In genomic region chr1:23394176-23394575, GRCh38 we compare ENCODE assay signal across 13 cellular contexts. TPM values are rescaled to one million over a fixed set of nuclear protein-coding genes. Genes with fewer than 3 reads are reported as not detected.
DNase-seq lines count a peak whose midpoint lies in the region; ATAC-seq and TF ChIP-seq lines count a peak whose summit lies in the region.
"Had no signal": no experiment of that assay in that cellular context is flagged by ENCODE, and none has a peak within 500 bp of the region (broad histone marks: within the 10 kb centered on the region; RNA-seq: fewer than 3 reads in every experiment).

No MANE protein-coding gene starts in this region.

- no peak for TF ChIP-seq EP300 in ovary (IDR thresholded peaks at IDR 0.05)

- no peak for TF ChIP-seq POLR2A in ovary (IDR thresholded peaks at IDR 0.05)

- no peaks in the 10 kb centered on the region for H3K36me3 ChIP-seq in RWPE2 (ENCODE audit: low read depth)
- no peaks in the 10 kb centered on the region for H3K36me3 ChIP-seq in ovary

- H3K27me3 ChIP-seq in RWPE2 (ENCODE audit: insufficient read depth, poor library complexity, severe bottlenecking) (no peaks in the 10 kb centered on the region), ovary (no peaks in the 10 kb centered on the region)

- TF ChIP-seq CTCF in RWPE2 (IDR thresholded peaks at IDR 0.05; ENCODE audit: poor library complexity, severe bottlenecking) (no peak), ovary (IDR thresholded peaks at IDR 0.05) (no peak)

- H3K9me3 ChIP-seq in RWPE2 (ENCODE audit: severe bottlenecking) (no peaks in the 10 kb centered on the region), ovary (no peaks in the 10 kb centered on the region)

- DNase-seq in AG08396 (ENCODE audit: low spot score) (peak; percentile 59), RWPE2 (ENCODE audit: low spot score) (no peak), fibroblast of peridontal ligament (ENCODE audit: extremely low read depth) (peak; percentile 37), ovary (peak in 2 of 5 donors; percentile 46 to 64), amygdala (lab: John Stamatoyannopoulos, UW) (no peak), caudate nucleus (lab: John Stamatoyannopoulos, UW) (no peak), HuH-7.5 (ENCODE audit: low spot score) (no peak)
- DNase-seq: activated CD4-positive, alpha-beta memory T cell treated with anti-CD3 and anti-CD28 coated beads for 36 hours; CD4-positive, CD25-positive, alpha-beta regulatory T cell; immature natural killer cell; NCI-H2107; stimulated activated naive B cell treated with anti-CD40 and anti-IgM and Interleukin-4, amounts not matched to agents 10 μg/mL and 1 μg/mL and 100 μg/mL, for 72 hours had no signal

- H3K4me3 ChIP-seq in RWPE2 (ENCODE audit: severe bottlenecking) (no peak overlapping the region), ovary (no peak overlapping the region)

- intact Hi-C loops in ovary (cut with DNase I) = no loop called here

- 12 to 21% (median 18%) methylated on average over 4 of the region's 4 CpGs for WGBS in ovary, 3 donors

- H3K27ac ChIP-seq in RWPE2 (ENCODE audit: poor library complexity, severe bottlenecking) = peak overlapping the region; percentile 3
- H3K27ac ChIP-seq in ovary = peak overlapping the region; percentile 35 to 95
- H3K27ac ChIP-seq in caudate nucleus (ENCODE audit: low read depth, low read length) = no peak overlapping the region

- H3K4me1 ChIP-seq in RWPE2 (ENCODE audit: insufficient read depth, poor library complexity, severe bottlenecking) (peaks cover 12% of the 10 kb centered on the region), ovary (ENCODE audit: insufficient read depth) (peaks cover 19% of the 10 kb centered on the region)

- ATAC-seq in RWPE2 (ENCODE audit: low read depth) = peak; percentile 43; the same call in 2 of the 3 replicates
- no peak for ATAC-seq in GM18858 (IDR thresholded peaks at IDR 0.05; ENCODE audit: unreplicated experiment)
- ATAC-seq: stimulated activated naive B cell treated with anti-CD40 and anti-IgM and Interleukin-4, amounts not matched to agents 10 μg/mL and 1 μg/mL and 100 μg/mL, for 72 hours had no signal

RNA-seq across cellular contexts. Expression of gene ZNF436, which starts 24.5 kb away (rescaled TPM):
- total RNA-seq in ovary = 10 to 100 TPM; 16.5 to 42.6 (median 23.5) TPM
- 10 to 100 TPM; 17.2 to 43.1 TPM for polyA plus RNA-seq in ovary

RNA-seq across cellular contexts. Expression of gene TCEA3, which starts 30.4 kb away (rescaled TPM):
- total RNA-seq in ovary = 100 to 1,000 TPM in 3 of 7 donors, 10 to 100 TPM in 4; 42.0 to 153 (median 79.7) TPM
- polyA plus RNA-seq in ovary = 10 to 100 TPM; 72.5 to 73.8 TPM

RNA-seq across cellular contexts. Expression of gene HNRNPR, which starts 50.1 kb away (rescaled TPM):
- 100 to 1,000 TPM in 5 of 7 donors, 10 to 100 TPM in 2; 55.9 to 173 (median 153) TPM for total RNA-seq in ovary
- 100 to 1,000 TPM in 1 of 2 donors, 10 to 100 TPM in 1; 70.6 to 107 TPM for polyA plus RNA-seq in ovary

Comparison
In these comparisons a context has a peak if more than half of its experiments do, and no peak if none do; other contexts are left out.
1. DNase-seq: peak in AG08396 (single experiment) and fibroblast of peridontal ligament (single experiment); none in RWPE2 (single experiment), amygdala (0 of 56), caudate nucleus (0 of 61) and HuH-7.5 (single experiment).